Comparison of ENCODE assay signal across 23 cellular contexts in genomic region chr6:87926072-87926471, GRCh38.
"Had no signal": no experiment of that assay in that cellular context is flagged by ENCODE, and none has a peak within 500 bp of the region (broad histone marks: within the 10 kb centered on the region; RNA-seq: fewer than 3 reads in every experiment).

No MANE protein-coding gene starts in this region.

- DNase-seq: activated CD4-positive, alpha-beta T cell treated with anti-CD3 and anti-CD28 coated beads, Interleukin-2, amount 10 ng/mL, durations not matched to agents 7 days and 5 days; activated CD8-positive, alpha-beta memory T cell treated with anti-CD3 and anti-CD28 coated beads for 24 hours; activated CD8-positive, alpha-beta memory T cell treated with anti-CD3 and anti-CD28 coated beads, Interleukin-2, amount 50 U/mL, for 48 hours; activated effector memory CD4-positive, alpha-beta T cell treated with anti-CD3 and anti-CD28 coated beads, Interleukin-2, amount 50 U/mL, for 16 hours; activated naive CD4-positive, alpha-beta T cell treated with anti-CD3 and anti-CD28 coated beads, Interleukin-2, amount 50 U/mL, for 16 hours; activated T-cell treated with anti-CD3 and anti-CD28 coated beads, Interleukin-2, amount 50 U/mL, for 72 hours; aorta; brain microvascular endothelial cell; effector CD4-positive, alpha-beta T cell; heart right ventricle; left ventricle myocardium inferior; mammary epithelial cell; naive thymus-derived CD4-positive, alpha-beta T cell; pancreas; right lobe of liver; stimulated activated CD4-positive, alpha-beta T cell treated with anti-CD3 and anti-CD28 coated beads, Interleukin-4, amount 100 ng/mL, for 24 hours; stimulated activated naive CD4-positive, alpha-beta T cell; T1000 had no signal

- H3K27ac ChIP-seq: brain microvascular endothelial cell, esophagus muscularis mucosa, gastroesophageal sphincter, heart right ventricle, left ventricle myocardium inferior, neutrophil, pancreas, right lobe of liver had no signal

- H3K36me3 ChIP-seq: brain microvascular endothelial cell, esophagus muscularis mucosa, gastroesophageal sphincter, heart right ventricle, left ventricle myocardium inferior, neutrophil, pancreas, right lobe of liver had no signal

- H3K4me3 ChIP-seq: esophagus muscularis mucosa, gastroesophageal sphincter, heart right ventricle, left ventricle myocardium inferior, mucosa of descending colon, pancreas, right lobe of liver, smooth muscle cell had no signal

- H3K4me2 ChIP-seq: smooth muscle cell had no signal

- H3K27ac Mint-ChIP-seq: activated CD4-positive, alpha-beta T cell treated with anti-CD3 and anti-CD28 coated beads, Interleukin-2, amount 10 ng/mL, durations not matched to agents 7 days and 5 days; activated T-cell treated with anti-CD3 and anti-CD28 coated beads, Interleukin-2, amount 50 U/mL, for 72 hours; naive thymus-derived CD4-positive, alpha-beta T cell had no signal

- H3K9me3 ChIP-seq: esophagus muscularis mucosa, gastroesophageal sphincter, heart right ventricle, left ventricle myocardium inferior, mucosa of descending colon, neutrophil, pancreas, right lobe of liver had no signal

- ATAC-seq: activated T-cell treated with anti-CD3 and anti-CD28 coated beads, Interleukin-2, amount 50 U/mL, for 72 hours; gastroesophageal sphincter; pancreas; right lobe of liver had no signal

- H3K4me1 ChIP-seq: pancreas, right lobe of liver had no signal

- H3K9me3 Mint-ChIP-seq: activated CD4-positive, alpha-beta T cell treated with anti-CD3 and anti-CD28 coated beads, Interleukin-2, amount 10 ng/mL, durations not matched to agents 7 days and 5 days; activated T-cell treated with anti-CD3 and anti-CD28 coated beads, Interleukin-2, amount 50 U/mL, for 72 hours; naive thymus-derived CD4-positive, alpha-beta T cell had no signal

- H3K27me3 ChIP-seq: brain microvascular endothelial cell, esophagus muscularis mucosa, gastroesophageal sphincter, heart right ventricle, neutrophil, pancreas, right lobe of liver had no signal

- H3K36me3 Mint-ChIP-seq: naive thymus-derived CD4-positive, alpha-beta T cell had no signal

- H3K4me3 Mint-ChIP-seq: activated CD4-positive, alpha-beta T cell treated with anti-CD3 and anti-CD28 coated beads, Interleukin-2, amount 10 ng/mL, durations not matched to agents 7 days and 5 days; activated T-cell treated with anti-CD3 and anti-CD28 coated beads, Interleukin-2, amount 50 U/mL, for 72 hours; naive thymus-derived CD4-positive, alpha-beta T cell had no signal
